In the genomic region with DNA sequence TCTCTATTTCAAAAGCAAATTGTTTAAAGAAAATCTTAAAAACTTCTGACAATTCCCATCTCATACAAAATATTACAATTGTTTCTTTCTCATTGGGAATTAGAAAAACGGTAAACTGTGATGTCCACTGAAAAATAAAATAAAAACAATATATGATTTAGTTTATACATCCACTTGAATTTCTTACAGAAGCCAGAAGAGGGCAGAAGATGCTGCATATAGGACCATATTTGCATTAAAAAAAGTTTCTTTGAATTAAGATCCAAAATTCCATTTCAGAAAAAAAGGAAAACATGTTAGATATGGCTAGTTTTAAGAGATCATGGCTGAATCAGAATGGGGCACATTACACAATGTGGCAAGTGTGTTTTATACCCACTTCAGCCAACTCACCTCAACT, we compare ENCODE assay signal across 15 cellular contexts. TPM values are rescaled to one million over a fixed set of nuclear protein-coding genes. Genes with fewer than 3 reads are reported as not detected.
DNase-seq lines count a peak whose midpoint lies in the region; TF ChIP-seq lines count a peak whose summit lies in the region.
"Had no signal": no experiment of that assay in that cellular context is flagged by ENCODE, and none has a peak within 500 bp of the region (broad histone marks: within the 10 kb centered on the region; RNA-seq: fewer than 3 reads in every experiment).

No MANE protein-coding gene starts in this region.

- H3K36me3 ChIP-seq in HUES64 (ENCODE audit: insufficient read depth, low read length) (no peaks in the 10 kb centered on the region), adipocyte (ENCODE audit: control insufficient read depth, insufficient read depth, low read length, severe bottlenecking) (no peaks in the 10 kb centered on the region), suprapubic skin (no peaks in the 10 kb centered on the region)
- H3K36me3 ChIP-seq: left lung, thyroid gland had no signal

- TF ChIP-seq EP300 in suprapubic skin (IDR thresholded peaks at IDR 0.05) = no peak

- H3K9me3 ChIP-seq in HUES64 (ENCODE audit: insufficient read depth, low read depth, low read length) (no peaks in the 10 kb centered on the region), adipocyte (ENCODE audit: control insufficient read depth, low read length) (no peaks in the 10 kb centered on the region), suprapubic skin (no peaks in the 10 kb centered on the region)
- H3K9me3 ChIP-seq: left lung, thyroid gland had no signal

- intact Hi-C loops in activated CD4-positive, alpha-beta memory T cell treated with anti-CD3 and anti-CD28 coated beads for 36 hours (cut with micrococcal nuclease) = no loop called here

- POLR2A ChIA-PET in activated CD4-positive, alpha-beta memory T cell treated with anti-CD3 and anti-CD28 coated beads for 36 hours (lab: Charles Lee) = no interaction called here

- H3K9me3 Mint-ChIP-seq in activated CD4-positive, alpha-beta memory T cell treated with anti-CD3 and anti-CD28 coated beads for 36 hours = peaks cover 16% of the 10 kb centered on the region

- H3K4me1 Mint-ChIP-seq in activated CD4-positive, alpha-beta memory T cell treated with anti-CD3 and anti-CD28 coated beads for 36 hours (ENCODE audit: low read depth) = no peaks in the 10 kb centered on the region
- H3K4me1 Mint-ChIP-seq: activated CD8-positive, alpha-beta memory T cell treated with anti-CD3 and anti-CD28 coated beads, Interleukin-2, amount 10 ng/mL, durations not matched to agents 7 days and 5 days; T-cell had no signal

- peaks cover 52% of the 10 kb centered on the region for H3K4me1 ChIP-seq in HUES64 (ENCODE audit: insufficient read depth, low read length)
- peaks cover 8% of the 10 kb centered on the region for H3K4me1 ChIP-seq in adipocyte (ENCODE audit: control insufficient read depth, insufficient read depth, low read length)
- H3K4me1 ChIP-seq in suprapubic skin = peaks cover 3% of the 10 kb centered on the region
- H3K4me1 ChIP-seq: left lung, thyroid gland had no signal

- CTCF ChIA-PET in activated CD4-positive, alpha-beta memory T cell treated with anti-CD3 and anti-CD28 coated beads for 36 hours (lab: Charles Lee) = no interaction called here

- H3K27me3 ChIP-seq in HUES64 (ENCODE audit: insufficient read depth, low read length) (no peaks in the 10 kb centered on the region), adipocyte (replicated peaks; ENCODE audit: control insufficient read depth, insufficient read depth, low read length) (no peaks in the 10 kb centered on the region), suprapubic skin (no peaks in the 10 kb centered on the region)
- H3K27me3 ChIP-seq: left lung, thyroid gland had no signal

- no peaks in the 10 kb centered on the region for H3K27me3 Mint-ChIP-seq in activated CD4-positive, alpha-beta memory T cell treated with anti-CD3 and anti-CD28 coated beads for 36 hours
- H3K27me3 Mint-ChIP-seq: activated CD8-positive, alpha-beta memory T cell treated with anti-CD3 and anti-CD28 coated beads, Interleukin-2, amount 10 ng/mL, durations not matched to agents 7 days and 5 days; T-cell had no signal

- DNase-seq in DMS114 treated with DMSO at 0.1 percent for 48 hours (lab: John Stamatoyannopoulos, UW; ENCODE audit: unreplicated experiment) (peak; percentile 2), adipocyte (ENCODE audit: low read depth) (peak; percentile 3), left kidney (ENCODE audit: low read depth, low spot score) (peak; percentile 23), suprapubic skin (ENCODE audit: low spot score in 2 of 2) (no peak), GF-D8 (lab: John Stamatoyannopoulos, UW) (no peak)
- DNase-seq in activated CD4-positive, alpha-beta memory T cell treated with anti-CD3 and anti-CD28 coated beads for 36 hours = no peak
- no peak for DNase-seq in stimulated activated CD4-positive, alpha-beta T cell treated with anti-CD3 and anti-CD28 coated beads, Interleukin-1b, Interleukin-23, amount 100 ng/mL, for 48 hours
- DNase-seq: activated CD8-positive, alpha-beta memory T cell treated with anti-CD3 and anti-CD28 coated beads, Interleukin-2, amount 10 ng/mL, durations not matched to agents 7 days and 5 days; amniotic stem cell; left lung; NCI-H226; posterior cingulate gyrus; T-cell; thyroid gland had no signal

- H3K27ac ChIP-seq in HUES64 (ENCODE audit: low read depth, low read length) (peak overlapping the region; percentile 91), suprapubic skin (no peak overlapping the region)
- H3K27ac ChIP-seq: left lung, thyroid gland had no signal

- H3K4me3 Mint-ChIP-seq in activated CD4-positive, alpha-beta memory T cell treated with anti-CD3 and anti-CD28 coated beads for 36 hours = no peak overlapping the region
- H3K4me3 Mint-ChIP-seq: activated CD8-positive, alpha-beta memory T cell treated with anti-CD3 and anti-CD28 coated beads, Interleukin-2, amount 10 ng/mL, durations not matched to agents 7 days and 5 days; T-cell had no signal

- H3K4me3 ChIP-seq in HUES64 (ENCODE audit: low read length) (no peak overlapping the region), adipocyte (ENCODE audit: low read length) (no peak overlapping the region), suprapubic skin (no peak overlapping the region)
- H3K4me3 ChIP-seq: left lung, thyroid gland had no signal

- no CpG with 5 or more reads among the region's 1 CpG for WGBS in HUES64
- 4% methylated on average over 1 of the region's 1 CpG for WGBS in suprapubic skin

- TF ChIP-seq POLR2A in suprapubic skin (IDR thresholded peaks at IDR 0.05) = no peak

- H3K36me3 Mint-ChIP-seq in activated CD4-positive, alpha-beta memory T cell treated with anti-CD3 and anti-CD28 coated beads for 36 hours = no peaks in the 10 kb centered on the region
- H3K36me3 Mint-ChIP-seq: activated CD8-positive, alpha-beta memory T cell treated with anti-CD3 and anti-CD28 coated beads, Interleukin-2, amount 10 ng/mL, durations not matched to agents 7 days and 5 days; T-cell had no signal

- peak overlapping the region; percentile 13; the same call in 1 of the 2 replicates for H3K9ac ChIP-seq in HUES64 (ENCODE audit: low read depth, low read length)
- H3K9ac ChIP-seq in adipocyte (ENCODE audit: low read length) = no peak overlapping the region

- TF ChIP-seq CTCF in suprapubic skin (IDR thresholded peaks at IDR 0.05) = no peak

- no peak overlapping the region for H3K27ac Mint-ChIP-seq in activated CD4-positive, alpha-beta memory T cell treated with anti-CD3 and anti-CD28 coated beads for 36 hours
- H3K27ac Mint-ChIP-seq: activated CD8-positive, alpha-beta memory T cell treated with anti-CD3 and anti-CD28 coated beads, Interleukin-2, amount 10 ng/mL, durations not matched to agents 7 days and 5 days; T-cell had no signal

RNA-seq across cellular contexts. Expression of gene LRRC4C, which starts 39.3 kb away (rescaled TPM):
- 0.75 TPM for polyA plus RNA-seq in HUES64 (2013, experiment 1 of 2)
- polyA plus RNA-seq in HUES64 (2013, experiment 2 of 2) = 1.3 TPM
- total RNA-seq in activated CD4-positive, alpha-beta memory T cell treated with anti-CD3 and anti-CD28 coated beads for 36 hours = not detected
- 1 to 10 TPM in 1 of 4 donors, under 1 TPM in 2, not detected in 1; 0.19 to 1.1 (median 0.60) TPM for total RNA-seq in suprapubic skin
- total RNA-seq: activated CD8-positive, alpha-beta memory T cell treated with anti-CD3 and anti-CD28 coated beads, Interleukin-2, amount 10 ng/mL, durations not matched to agents 7 days and 5 days; T-cell had no signal

Comparison
In these comparisons a context has a peak if more than half of its experiments do, and no peak if none do; other contexts are left out.
1. DNase-seq: peak in DMS114 treated with DMSO at 0.1 percent for 48 hours (single experiment), adipocyte (single experiment) and left kidney (single experiment); none in activated CD4-positive, alpha-beta memory T cell treated with anti-CD3 and anti-CD28 coated beads for 36 hours (single experiment), stimulated activated CD4-positive, alpha-beta T cell treated with anti-CD3 and anti-CD28 coated beads, Interleukin-1b, Interleukin-23, amount 100 ng/mL, for 48 hours (single experiment), suprapubic skin (0 of 2) and GF-D8 (single experiment).